ENCODE assay signal across 8 cellular contexts in the genomic region with DNA sequence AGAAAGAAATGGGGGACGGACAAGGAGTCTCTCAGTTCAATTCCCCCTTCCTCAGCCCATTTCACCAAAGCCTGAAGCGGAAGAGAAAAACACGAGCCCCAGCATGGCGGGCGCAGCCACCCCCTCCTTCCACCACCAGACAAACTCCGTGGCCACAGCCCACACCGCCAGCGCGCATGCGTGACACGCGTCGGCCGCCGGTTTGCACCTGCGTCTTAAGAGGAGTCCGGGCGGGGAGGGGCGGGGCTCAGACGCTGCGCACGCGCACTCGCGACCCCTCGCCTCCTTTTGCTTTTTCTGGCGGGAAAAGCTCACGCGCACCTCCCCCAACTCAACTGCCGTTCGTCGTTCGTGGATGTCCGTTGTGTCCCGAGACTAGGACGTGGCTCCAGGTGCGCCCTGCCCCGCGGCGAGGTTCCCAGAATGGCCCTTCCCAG. TPM values are rescaled to one million over a fixed set of nuclear protein-coding genes. Genes with fewer than 3 reads are reported as not detected.
A peak's percentile ranks its signal among the peaks of the same experiment; 100 is the strongest.
DNase-seq lines count a peak whose midpoint lies in the region; ATAC-seq, FAIRE-seq and TF ChIP-seq lines count a peak whose summit lies in the region.

A gene with protein sequence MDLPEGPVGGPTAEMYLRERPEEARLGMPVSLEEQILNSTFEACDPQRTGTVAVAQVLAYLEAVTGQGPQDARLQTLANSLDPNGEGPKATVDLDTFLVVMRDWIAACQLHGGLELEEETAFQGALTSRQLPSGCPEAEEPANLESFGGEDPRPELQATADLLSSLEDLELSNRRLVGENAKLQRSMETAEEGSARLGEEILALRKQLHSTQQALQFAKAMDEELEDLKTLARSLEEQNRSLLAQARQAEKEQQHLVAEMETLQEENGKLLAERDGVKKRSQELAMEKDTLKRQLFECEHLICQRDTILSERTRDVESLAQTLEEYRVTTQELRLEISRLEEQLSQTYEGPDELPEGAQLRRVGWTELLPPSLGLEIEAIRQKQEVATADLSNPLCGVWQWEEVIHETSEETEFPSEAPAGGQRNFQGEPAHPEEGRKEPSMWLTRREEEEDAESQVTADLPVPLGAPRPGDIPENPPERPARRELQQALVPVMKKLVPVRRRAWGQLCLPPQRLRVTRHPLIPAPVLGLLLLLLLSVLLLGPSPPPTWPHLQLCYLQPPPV (plus strand): TSS at position 314 of the 437 bp plus-strand sequence. CDS start 2,635 bp downstream, outside the sequence.

- H3F3A ChIP-seq in PC-3 (ENCODE audit: low read length, unreplicated experiment), result no peaks in the 10 kb centered on the region

- H3K4me3 Mint-ChIP-seq in chondrocyte (ENCODE audit: unreplicated experiment), result no peak within 1 kb of the TSS

- intact Hi-C loops in PC-3 (cut with micrococcal nuclease), result no loop called here
- intact Hi-C loops in left ventricle myocardium superior (cut with micrococcal nuclease), result no loop called here

- no peak within 1 kb of the TSS for H3K4me3 ChIP-seq in PC-3 (ENCODE audit: low read length)

- peak; percentile 71 for DNase-seq in GM12891 (ENCODE audit: insufficient read length, low spot score)
- DNase-seq in PC-3, result peak; percentile 42
- DNase-seq in activated T-helper 9 cell treated with anti-CD3 and anti-CD28 coated beads, Interleukin-2, amount 50 U/mL, for 16 hours (ENCODE audit: low read depth), result peak; percentile 75
- DNase-seq in left ventricle myocardium superior, result peak; percentile 85
- DNase-seq in stimulated activated CD4-positive, alpha-beta T cell treated with anti-CD3 and anti-CD28 coated beads, Interleukin-4, amount 100 ng/mL, for 4 hours, result peak; percentile 90 to 93
- no peak for DNase-seq in GF-D8 (lab: John Stamatoyannopoulos, UW)
- DNase-seq in chondrocyte (ENCODE audit: low spot score), result no peak

- CTCF ChIA-PET in PC-3 (lab: Charles Lee), result no interaction called here

- H3K4me1 Mint-ChIP-seq in chondrocyte (ENCODE audit: low read depth), result no peaks in the 10 kb centered on the region

- H3K9me3 Mint-ChIP-seq in chondrocyte (ENCODE audit: low read depth), result peaks cover 2% of the 10 kb centered on the region

- no TSS peak for BruUV-seq in PC-3 (replicated peaks; lab: Mats Ljungman, UMichigan)

- H4K20me1 ChIP-seq in PC-3 (ENCODE audit: low read length), result no peaks in the 10 kb centered on the region

- H3K9me2 ChIP-seq in PC-3 (replicated peaks; ENCODE audit: low read length), result no peaks in the 10 kb centered on the region

- H3K4me1 ChIP-seq in PC-3 (ENCODE audit: insufficient read depth, low read length), result 0 out of 2 replicates have a peak, but pooled peaks cover 3% of the 10 kb centered on the region

- peaks cover 20% of the 10 kb centered on the region for H3K27me3 Mint-ChIP-seq in chondrocyte (ENCODE audit: low read depth)

- no peak for TF ChIP-seq CTCF in PC-3 (conservative IDR thresholded peaks at IDR 0.05; ENCODE audit: low read depth, low read length)
- TF ChIP-seq CTCF in chondrocyte (IDR thresholded peaks at IDR 0.05), result no peak

- POLR2A ChIA-PET in PC-3 (lab: Charles Lee; ENCODE audit: unreplicated experiment), result no interaction called here

- H3K9me3 ChIP-seq in PC-3 (ENCODE audit: low read length), result peaks cover 2% of the 10 kb centered on the region; the same call in 1 of the 2 replicates

- no peaks in the 10 kb centered on the region for H3K36me3 ChIP-seq in PC-3 (ENCODE audit: low read depth, low read length)

- no peaks in the 10 kb centered on the region for H3K27me3 ChIP-seq in PC-3 (ENCODE audit: low read length)

- 0 out of 2 replicates have a peak, but pooled peaks have one; percentile 26 for TF ChIP-seq POLR2A in GM12891 (IDR thresholded peaks at IDR 0.05; ENCODE audit: low read depth, low read length)

- H3K27ac ChIP-seq in PC-3 (ENCODE audit: low read length), result no peak within 1 kb of the TSS

- H2AFZ ChIP-seq in PC-3 (ENCODE audit: low read length), result no peak within 1 kb of the TSS

- H3K4me2 ChIP-seq in PC-3 (ENCODE audit: low read length), result no peak within 1 kb of the TSS

- H3K27ac Mint-ChIP-seq in chondrocyte (ENCODE audit: unreplicated experiment), result no peak within 1 kb of the TSS

- no peak within 1 kb of the TSS for H3K9ac ChIP-seq in PC-3 (ENCODE audit: low read length)

- no peak for ATAC-seq in PC-3
- ATAC-seq in left ventricle myocardium superior, result peak; percentile 80
- no peak for ATAC-seq in GM19351 (IDR thresholded peaks at IDR 0.05; ENCODE audit: unreplicated experiment)

- H3K36me3 Mint-ChIP-seq in chondrocyte (ENCODE audit: low read depth), result no peaks in the 10 kb centered on the region

- FAIRE-seq in GM12891 (lab: Jason Lieb, UNC), result peak; percentile 86

- no peaks in the 10 kb centered on the region for H3K79me2 ChIP-seq in PC-3 (ENCODE audit: low read length)

TF ChIP-seq in GM12891, 5 proteins besides CTCF, POLR2A, EP300 and RAD21:
- TF ChIP-seq POLR2AphosphoS5 (IDR thresholded peaks at IDR 0.05; ENCODE audit: low read depth, low read length), result 0 out of 2 replicates have a peak, but pooled peaks have one; percentile 33
- TF ChIP-seq PAX5 (IDR thresholded peaks at IDR 0.05; ENCODE audit: insufficient read depth, low read length, severe bottlenecking), result no peak
- TF ChIP-seq TAF1 (IDR thresholded peaks at IDR 0.05; ENCODE audit: low read depth, low read length), result no peak

RNA-seq across cellular contexts. Expression of the gene that starts here (rescaled TPM):
- polyA plus RNA-seq in GM12891 (2012; ENCODE audit: low read depth, missing spikeins), result 0.18 TPM
- total RNA-seq in PC-3 (2014; rRNA removed) (not detected in 2 replicates), left ventricle myocardium superior (not detected), chondrocyte (not detected in 3 replicates)

Comparison
In these comparisons a context has a peak if more than half of its experiments do, and no peak if none do; other contexts are left out.
1. Peak in DNase-seq in PC-3; RNA of the gene not detected or under 1 TPM.
2. Peak in DNase-seq and ATAC-seq in left ventricle myocardium superior; RNA of the gene not detected or under 1 TPM.
3. DNase-seq: peak in GM12891 (single experiment), activated T-helper 9 cell treated with anti-CD3 and anti-CD28 coated beads, Interleukin-2, amount 50 U/mL, for 16 hours (single experiment) and stimulated activated CD4-positive, alpha-beta T cell treated with anti-CD3 and anti-CD28 coated beads, Interleukin-4, amount 100 ng/mL, for 4 hours (2 of 2); none in GF-D8 (single experiment) and chondrocyte (single experiment).